ENCODE assay signal across 29 cellular contexts in the genomic region with DNA sequence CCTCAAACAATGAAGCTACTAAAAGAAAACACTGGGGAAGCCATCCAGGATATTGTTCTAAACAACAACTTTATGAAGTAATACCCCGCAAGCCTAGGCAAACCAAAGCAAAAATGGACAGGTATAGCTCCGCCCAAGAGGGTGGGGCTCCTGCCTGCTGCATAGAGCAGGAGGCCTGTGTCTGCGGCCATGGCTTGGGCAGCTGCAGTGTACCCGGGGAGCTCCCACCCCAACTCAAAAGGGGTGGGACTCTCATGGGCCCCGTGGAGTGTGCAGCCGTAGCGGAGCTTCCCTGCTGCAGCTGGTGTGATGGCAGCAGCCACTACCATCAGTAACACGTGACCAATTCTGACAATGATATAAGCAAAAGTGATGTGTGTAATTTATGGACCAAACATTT.
"Had no signal": no experiment of that assay in that cellular context is flagged by ENCODE, and none has a peak within 500 bp of the region (broad histone marks: within the 10 kb centered on the region; RNA-seq: fewer than 3 reads in every experiment).

No MANE protein-coding gene starts in this region.

- H3K4me3 ChIP-seq: esophagus squamous epithelium, psoas muscle, smooth muscle cell, testis, transverse colon had no signal

- H3K36me3 ChIP-seq: esophagus squamous epithelium, transverse colon had no signal

- H3K9ac ChIP-seq: parathyroid adenoma had no signal

- FAIRE-seq: bronchial epithelial cell, endometrium had no signal

- H3K9me3 ChIP-seq: esophagus squamous epithelium, psoas muscle, testis, transverse colon had no signal

- H3K27me3 ChIP-seq: esophagus squamous epithelium, testis, transverse colon had no signal

- H2AFZ ChIP-seq: parathyroid adenoma had no signal

- DNase-seq: activated CD4-positive, alpha-beta T cell treated with anti-CD3 and anti-CD28 coated beads for 48 hours; activated CD4-positive, alpha-beta T cell treated with anti-CD3 and anti-CD28 coated beads, Interleukin-2, amount 50 U/mL, for 48 hours; activated CD8-positive, alpha-beta memory T cell treated with anti-CD3 and anti-CD28 coated beads for 24 hours; activated effector memory CD4-positive, alpha-beta T cell treated with Interleukin-2 at 50 U/mL for 16 hours; activated naive CD4-positive, alpha-beta T cell treated with Interleukin-2 at 50 U/mL for 16 hours; anterior cingulate cortex; effector CD8-positive, alpha-beta T cell; esophagus squamous epithelium; foreskin melanocyte; islet precursor cell; left cardiac atrium; left ventricle myocardium superior; mammary epithelial cell; naive B cell; occipital lobe; stimulated activated CD4-positive, alpha-beta T cell treated with anti-CD3 and anti-CD28 coated beads, Interleukin-15, amount 100 ng/mL, for 24 hours; stimulated activated CD4-positive, alpha-beta T cell treated with anti-CD3 and anti-CD28 coated beads, Interleukin-2, amount 100 ng/mL, for 24 hours; stimulated activated naive CD4-positive, alpha-beta T cell; T-helper 1 cell; testis; transverse colon had no signal

- H3K4me2 ChIP-seq: smooth muscle cell had no signal

- ATAC-seq: activated CD4-positive, CD25-positive, alpha-beta regulatory T cell treated with anti-CD3 and anti-CD28 coated beads, Interleukin-2, amount 50 U/mL, for 24 hours; left cardiac atrium; left ventricle myocardium superior; psoas muscle had no signal

- H3K27ac ChIP-seq: epithelial cell of prostate, esophagus squamous epithelium, parathyroid adenoma, psoas muscle, testis, transverse colon, VCaP had no signal

- H3K79me2 ChIP-seq: parathyroid adenoma had no signal

- H3K4me1 ChIP-seq: esophagus squamous epithelium, parathyroid adenoma, psoas muscle, testis, transverse colon had no signal
